Comparison of ENCODE assay signal across 28 cellular contexts in genomic region chr13:51303882-51304281, GRCh38. TPM values are rescaled to one million over a fixed set of nuclear protein-coding genes. Genes with fewer than 3 reads are reported as not detected.
"Had no signal": no experiment of that assay in that cellular context is flagged by ENCODE, and none has a peak within 500 bp of the region (broad histone marks: within the 10 kb centered on the region; RNA-seq: fewer than 3 reads in every experiment).

No MANE protein-coding gene starts in this region.

- ATAC-seq: activated CD4-positive, alpha-beta T cell treated with anti-CD3 and anti-CD28 coated beads for 36 hours; activated T-helper 17 cell treated with anti-CD3 and anti-CD28 coated beads, Interleukin-2, amount 50 U/mL, for 72 hours; Panc1; Right ventricle myocardium inferior had no signal

- H3K36me3 Mint-ChIP-seq: activated naive CD8-positive, alpha-beta T cell treated with anti-CD3 and anti-CD28 coated beads for 36 hours had no signal

- H3K27me3 Mint-ChIP-seq: activated naive CD8-positive, alpha-beta T cell treated with anti-CD3 and anti-CD28 coated beads for 36 hours had no signal

- H3K4me3 ChIP-seq: SK-N-MC had no signal

- H3K27ac Mint-ChIP-seq: activated CD4-positive, alpha-beta memory T cell treated with anti-CD3 and anti-CD28 coated beads, Interleukin-2, amount 10 ng/mL, durations not matched to agents 7 days and 5 days; activated CD4-positive, alpha-beta T cell treated with anti-CD3 and anti-CD28 coated beads for 36 hours; activated naive CD4-positive, alpha-beta T cell treated with anti-CD3 and anti-CD28 coated beads for 36 hours; activated naive CD8-positive, alpha-beta T cell treated with anti-CD3 and anti-CD28 coated beads for 36 hours; activated T-helper 17 cell treated with anti-CD3 and anti-CD28 coated beads, Interleukin-2, amount 50 U/mL, for 72 hours had no signal

- H3K4me1 Mint-ChIP-seq: activated CD4-positive, alpha-beta memory T cell treated with anti-CD3 and anti-CD28 coated beads, Interleukin-2, amount 10 ng/mL, durations not matched to agents 7 days and 5 days; activated CD4-positive, alpha-beta T cell treated with anti-CD3 and anti-CD28 coated beads for 36 hours; activated naive CD8-positive, alpha-beta T cell treated with anti-CD3 and anti-CD28 coated beads for 36 hours; activated T-helper 17 cell treated with anti-CD3 and anti-CD28 coated beads, Interleukin-2, amount 50 U/mL, for 72 hours had no signal

- DNase-seq: activated CD4-positive, alpha-beta memory T cell treated with anti-CD3 and anti-CD28 coated beads, Interleukin-2, amount 10 ng/mL, durations not matched to agents 7 days and 5 days; activated CD4-positive, alpha-beta T cell treated with anti-CD3 and anti-CD28 coated beads for 36 hours; activated CD4-positive, alpha-beta T cell treated with anti-CD3 and anti-CD28 coated beads, Interleukin-2, amount 50 U/mL, for 1 hour; activated gamma-delta T cell; activated naive CD4-positive, alpha-beta T cell treated with anti-CD3 and anti-CD28 coated beads for 36 hours; activated naive CD8-positive, alpha-beta T cell treated with anti-CD3 and anti-CD28 coated beads for 36 hours; activated T-cell treated with anti-CD3 and anti-CD28 coated beads for 4 hours; activated T-cell treated with anti-CD3 and anti-CD28 coated beads, Interleukin-2, amount 50 U/mL, for 48 hours; cerebellar nuclear complex; MM.1S; NCI-H1105; NCI-H1436; NCI-H1694 treated with DMSO at 0.1 percent for 48 hours; NCI-H2029 treated with DMSO at 0.1 percent for 48 hours; NCI-H345; NCI-H510A; NK-92 treated with Interleukin-12 subunit alpha and Interleukin-12 subunit beta, amount 100 ng/mL, for 24 hours; OCI-M1; RPMI8226; T-helper 1 cell had no signal

- H3K27ac ChIP-seq: SK-N-MC, VCaP had no signal

- H3K4me3 Mint-ChIP-seq: activated CD4-positive, alpha-beta memory T cell treated with anti-CD3 and anti-CD28 coated beads, Interleukin-2, amount 10 ng/mL, durations not matched to agents 7 days and 5 days; activated CD4-positive, alpha-beta T cell treated with anti-CD3 and anti-CD28 coated beads for 36 hours; activated naive CD4-positive, alpha-beta T cell treated with anti-CD3 and anti-CD28 coated beads for 36 hours; activated naive CD8-positive, alpha-beta T cell treated with anti-CD3 and anti-CD28 coated beads for 36 hours; activated T-helper 17 cell treated with anti-CD3 and anti-CD28 coated beads, Interleukin-2, amount 50 U/mL, for 72 hours had no signal

- H3K9me3 Mint-ChIP-seq: activated CD4-positive, alpha-beta memory T cell treated with anti-CD3 and anti-CD28 coated beads, Interleukin-2, amount 10 ng/mL, durations not matched to agents 7 days and 5 days; activated naive CD4-positive, alpha-beta T cell treated with anti-CD3 and anti-CD28 coated beads for 36 hours; activated naive CD8-positive, alpha-beta T cell treated with anti-CD3 and anti-CD28 coated beads for 36 hours; activated T-helper 17 cell treated with anti-CD3 and anti-CD28 coated beads, Interleukin-2, amount 50 U/mL, for 72 hours had no signal

RNA-seq across cellular contexts. Expression of gene SERPINE3, which starts 35.6 kb away (rescaled TPM):
- total RNA-seq: activated CD4-positive, alpha-beta memory T cell treated with anti-CD3 and anti-CD28 coated beads, Interleukin-2, amount 10 ng/mL, durations not matched to agents 7 days and 5 days; activated CD4-positive, alpha-beta T cell treated with anti-CD3 and anti-CD28 coated beads for 36 hours; activated CD8-positive, alpha-beta memory T cell treated with anti-CD3 and anti-CD28 coated beads for 36 hours; activated naive CD4-positive, alpha-beta T cell treated with anti-CD3 and anti-CD28 coated beads for 36 hours; activated naive CD8-positive, alpha-beta T cell treated with anti-CD3 and anti-CD28 coated beads for 36 hours; activated T-helper 17 cell treated with anti-CD3 and anti-CD28 coated beads, Interleukin-2, amount 50 U/mL, for 72 hours; cardiac septum; Right ventricle myocardium inferior; T-helper 2 cell treated with Interferon-gamma antibody and Interleukin-4, amounts not matched to agents 100 ng/mL and 5 ng/mL, for 36 hours had no signal
